In the genomic region with DNA sequence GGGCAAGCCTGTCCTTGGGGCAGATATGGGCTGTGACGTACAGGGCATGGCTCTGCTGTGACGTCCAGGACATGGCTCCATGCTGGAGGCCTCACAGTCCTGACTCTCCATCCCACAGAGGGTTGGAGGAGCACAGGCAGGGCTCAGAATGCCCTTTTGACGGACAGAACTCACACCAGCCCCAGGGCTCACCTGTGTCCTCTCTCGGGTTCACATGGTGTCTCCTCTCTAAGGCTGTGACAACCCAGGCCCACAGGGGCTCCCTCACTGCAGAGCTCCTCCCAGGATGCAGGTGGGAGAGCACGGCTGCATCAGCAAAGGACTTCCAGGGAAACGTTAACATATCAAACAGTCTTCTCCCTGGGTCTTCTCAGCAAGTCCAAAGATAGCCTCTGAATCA, we compare ENCODE assay signal across 23 cellular contexts.
DNase-seq lines count a peak whose midpoint lies in the region; ATAC-seq and FAIRE-seq lines count a peak whose summit lies in the region.
"Had no signal": no experiment of that assay in that cellular context is flagged by ENCODE, and none has a peak within 500 bp of the region (broad histone marks: within the 10 kb centered on the region; RNA-seq: fewer than 3 reads in every experiment).

No MANE protein-coding gene starts in this region.

- intact Hi-C loops in naive thymus-derived CD4-positive, alpha-beta T cell (cut with micrococcal nuclease): loop anchor here in 1 of 2 donors (2.0 to 5.0 kb wide), 3 partner anchors 21 to 631 kb away; no protein-coding TSS in a partner anchor

- H3K36me3 ChIP-seq in naive thymus-derived CD4-positive, alpha-beta T cell (ENCODE audit: control insufficient read depth in 2 of 3, insufficient read depth in 3 of 3, low read length in 3 of 3): no peaks in the 10 kb centered on the region

- no peak overlapping the region for H3K27ac ChIP-seq in naive thymus-derived CD4-positive, alpha-beta T cell (ENCODE audit: low read depth, low read length)
- H3K27ac ChIP-seq: SK-N-MC had no signal

- peaks cover 31 to 51% of the 10 kb centered on the region in 2 donors for H3K4me1 ChIP-seq in naive thymus-derived CD4-positive, alpha-beta T cell (ENCODE audit: control insufficient read depth in 2 of 2, insufficient read depth in 2 of 2, low read length in 2 of 2)

- ATAC-seq in T-helper 17 cell: no peak
- ATAC-seq in naive thymus-derived CD4-positive, alpha-beta T cell: no peak
- no peak for ATAC-seq in GM18519 (IDR thresholded peaks at IDR 0.05; ENCODE audit: low FRiP score, unreplicated experiment)

- CTCF ChIA-PET in naive thymus-derived CD4-positive, alpha-beta T cell (lab: Charles Lee): interaction anchor here (1.4 kb wide), 1 partner anchor 21 kb away, joined by 6 read pairs; no protein-coding TSS in a partner anchor

- H3K9me3 Mint-ChIP-seq in naive thymus-derived CD4-positive, alpha-beta T cell: peaks cover under 1 to 6% (median 1%) of the 10 kb centered on the region in 11 donors

- no peak overlapping the region for H3K4me3 ChIP-seq in naive thymus-derived CD4-positive, alpha-beta T cell (ENCODE audit: low read length)
- H3K4me3 ChIP-seq: SK-N-MC had no signal

- POLR2A ChIA-PET in naive thymus-derived CD4-positive, alpha-beta T cell (lab: Charles Lee): no interaction called here

- H3K9me3 ChIP-seq in T-helper 17 cell (ENCODE audit: control insufficient read depth, low read length, poor library complexity, severe bottlenecking): no peaks in the 10 kb centered on the region
- H3K9me3 ChIP-seq in naive thymus-derived CD4-positive, alpha-beta T cell (ENCODE audit: control insufficient read depth in 2 of 3, low read length in 3 of 3): peaks cover 0 to 2% (median under 1%) of the 10 kb centered on the region in 3 experiments

- H3K27ac Mint-ChIP-seq in T-helper 17 cell: peak overlapping the region; percentile 90
- peak overlapping the region in 5 of 9 donors; percentile 22 to 80 (median 56) for H3K27ac Mint-ChIP-seq in naive thymus-derived CD4-positive, alpha-beta T cell

- H3K27me3 ChIP-seq in naive thymus-derived CD4-positive, alpha-beta T cell (ENCODE audit: control insufficient read depth in 2 of 2, insufficient read depth in 2 of 2, low read length in 2 of 2): no peaks in the 10 kb centered on the region

- peak; percentile 53 for DNase-seq in activated CD8-positive, alpha-beta memory T cell treated with anti-CD3 and anti-CD28 coated beads for 24 hours
- no peak for DNase-seq in activated CD8-positive, alpha-beta memory T cell treated with anti-CD3 and anti-CD28 coated beads, Interleukin-2, amount 50 U/mL, for 4 hours
- DNase-seq in T-helper 17 cell (no peak), ureter (ENCODE audit: low spot score) (peak; percentile 22), frontal cortex (ENCODE audit: low spot score in 2 of 2) (no peak), DMS114 treated with DMSO at 0.1 percent for 48 hours (lab: John Stamatoyannopoulos, UW; ENCODE audit: unreplicated experiment) (no peak)
- DNase-seq in naive thymus-derived CD4-positive, alpha-beta T cell: no peak
- DNase-seq: 8988T; Calu3; DMS53; EL; HCEC 1CT; MM.1S; NCI-H1092 treated with DMSO at 0.1 percent for 48 hours; NCI-H146; NCI-H510A; NCI-H748 treated with DMSO at 0.1 percent for 48 hours; NK-92 treated with Interleukin-12 subunit alpha and Interleukin-12 subunit beta, amount 100 ng/mL, for 24 hours; Right ventricle myocardium superior had no signal

- no peak for FAIRE-seq in frontal cortex (lab: Jason Lieb, UNC)
- FAIRE-seq: GM12892 had no signal

- H3K4me3 Mint-ChIP-seq in T-helper 17 cell: no peak overlapping the region
- peak overlapping the region in 3 of 10 donors; percentile 9 to 35 (median 23) for H3K4me3 Mint-ChIP-seq in naive thymus-derived CD4-positive, alpha-beta T cell

- H3K27me3 Mint-ChIP-seq in T-helper 17 cell: no peaks in the 10 kb centered on the region
- H3K27me3 Mint-ChIP-seq in naive thymus-derived CD4-positive, alpha-beta T cell: no peaks in the 10 kb centered on the region
- H3K27me3 Mint-ChIP-seq: B cell had no signal

- peaks cover 27% of the 10 kb centered on the region for H3K4me1 Mint-ChIP-seq in T-helper 17 cell
- H3K4me1 Mint-ChIP-seq in naive thymus-derived CD4-positive, alpha-beta T cell: peaks cover 17 to 36% (median 22%) of the 10 kb centered on the region in 7 donors

- no peaks in the 10 kb centered on the region for H3K36me3 Mint-ChIP-seq in T-helper 17 cell (ENCODE audit: low read depth)
- peaks cover 2 to 21% (median 18%) of the 10 kb centered on the region in 5 donors for H3K36me3 Mint-ChIP-seq in naive thymus-derived CD4-positive, alpha-beta T cell

Comparison
In these comparisons a context has a peak if more than half of its experiments do, and no peak if none do; other contexts are left out.
1. DNase-seq: peak in activated CD8-positive, alpha-beta memory T cell treated with anti-CD3 and anti-CD28 coated beads for 24 hours (single experiment) and ureter (single experiment); none in activated CD8-positive, alpha-beta memory T cell treated with anti-CD3 and anti-CD28 coated beads, Interleukin-2, amount 50 U/mL, for 4 hours (single experiment), T-helper 17 cell (0 of 3), naive thymus-derived CD4-positive, alpha-beta T cell (0 of 9), frontal cortex (0 of 2) and DMS114 treated with DMSO at 0.1 percent for 48 hours (single experiment).